Comparison of ENCODE assay signal across 16 cellular contexts in genomic region chr12:124611559-124612391, GRCh38. TPM values are rescaled to one million over a fixed set of nuclear protein-coding genes. Genes with fewer than 3 reads are reported as not detected.
DNase-seq lines count a peak whose midpoint lies in the region; ATAC-seq and TF ChIP-seq lines count a peak whose summit lies in the region.
"Had no signal": no experiment of that assay in that cellular context is flagged by ENCODE, and none has a peak within 500 bp of the region (broad histone marks: within the 10 kb centered on the region; RNA-seq: fewer than 3 reads in every experiment).

No MANE protein-coding gene starts in this region.

- DNase-seq in neural progenitor cell (ENCODE audit: low spot score) (no peak), activated gamma-delta T cell (lab: John Stamatoyannopoulos, UW) (no peak), esophagus muscularis mucosa (ENCODE audit: extremely low spot score) (no peak)
- no peak for DNase-seq in activated effector memory CD4-positive, alpha-beta T cell treated with Interleukin-2 at 50 U/mL for 16 hours
- DNase-seq: AML-193, COR-L47, H9, NCI-H1417, NCI-H187, NCI-H226, NCI-H524, PC-9 had no signal

- no peak for TF ChIP-seq EP300 in esophagus muscularis mucosa (IDR thresholded peaks at IDR 0.05)

- CTCF ChIA-PET in HEK293 (lab: Yijun Ruan, JAX), result no interaction called here

- no peak overlapping the region for H3K4me2 ChIP-seq in neural progenitor cell
- H3K4me2 ChIP-seq: KMS-11, PC-9 had no signal

- H2AFZ ChIP-seq in neural progenitor cell (replicated peaks), result no peak overlapping the region
- H2AFZ ChIP-seq: PC-9 had no signal

- H3K4me3 Mint-ChIP-seq in brain, result peak overlapping the region in 1 of 5 experiments; percentile 57
- no peak overlapping the region for H3K4me3 Mint-ChIP-seq in neural progenitor cell
- H3K4me3 Mint-ChIP-seq: H9 had no signal

- intact Hi-C loops in esophagus muscularis mucosa (cut with DNase I), result no loop called here

- H3K27ac ChIP-seq in HEK293 (ENCODE audit: extremely low read depth, low read depth, low read length) (no peak overlapping the region), neural progenitor cell (no peak overlapping the region), esophagus muscularis mucosa (replicated peaks in 1 of 4) (no peak overlapping the region)
- H3K27ac ChIP-seq: KMS-11, PC-9 had no signal

- peaks cover 5% of the 10 kb centered on the region for H3K4me1 ChIP-seq in HEK293 (ENCODE audit: control insufficient read depth, insufficient read depth, low read length)
- no peaks in the 10 kb centered on the region for H3K4me1 ChIP-seq in neural progenitor cell
- peaks cover 16 to 36% (median 25%) of the 10 kb centered on the region in 4 donors for H3K4me1 ChIP-seq in esophagus muscularis mucosa

- no peaks in the 10 kb centered on the region for H3F3A ChIP-seq in neural progenitor cell (ENCODE audit: low read depth)

- H4K20me1 ChIP-seq in neural progenitor cell (ENCODE audit: low read depth), result no peaks in the 10 kb centered on the region

- 92% methylated on average over 12 of the region's 15 CpGs for WGBS in esophagus muscularis mucosa

- no peak overlapping the region for H3K9ac ChIP-seq in neural progenitor cell
- H3K9ac ChIP-seq: KMS-11 had no signal

- no peaks in the 10 kb centered on the region for H3K27me3 ChIP-seq in neural progenitor cell
- no peaks in the 10 kb centered on the region for H3K27me3 ChIP-seq in esophagus muscularis mucosa

- H3K9me3 ChIP-seq in HEK293 (ENCODE audit: control insufficient read depth, insufficient read depth, low read depth, low read length) (no peaks in the 10 kb centered on the region), neural progenitor cell (ENCODE audit: low read depth) (no peaks in the 10 kb centered on the region), esophagus muscularis mucosa (no peaks in the 10 kb centered on the region)

- H3K36me3 Mint-ChIP-seq in brain (no peaks in the 10 kb centered on the region), neural progenitor cell (no peaks in the 10 kb centered on the region)

- peaks cover 5 to 31% (median 17%) of the 10 kb centered on the region in 5 experiments for H3K9me3 Mint-ChIP-seq in brain
- H3K9me3 Mint-ChIP-seq in neural progenitor cell, result no peaks in the 10 kb centered on the region
- H3K9me3 Mint-ChIP-seq: H9 had no signal

- TF ChIP-seq POLR2A in esophagus muscularis mucosa (IDR thresholded peaks at IDR 0.05; ENCODE audit: low read depth), result no peak

- no peak for ATAC-seq in HG03108 (IDR thresholded peaks at IDR 0.05; ENCODE audit: unreplicated experiment)

- POLR2A ChIA-PET in HEK293 (lab: Yijun Ruan, JAX), result no interaction called here

- H3K79me2 ChIP-seq in neural progenitor cell (ENCODE audit: low read depth), result no peaks in the 10 kb centered on the region

- H3K27ac Mint-ChIP-seq in brain, result peak overlapping the region in 4 of 5 experiments; percentile 60 to 75 (median 67)
- peak overlapping the region; percentile 18 for H3K27ac Mint-ChIP-seq in neural progenitor cell
- H3K27ac Mint-ChIP-seq: H9 had no signal

- H3K4me1 Mint-ChIP-seq in brain (peaks cover 14% of the 10 kb centered on the region), neural progenitor cell (peaks cover 16% of the 10 kb centered on the region)

- TF ChIP-seq CTCF in HEK293 (tag by site-specific recombination; IDR thresholded peaks at IDR 0.05) (no peak), brain (conservative IDR thresholded peaks at IDR 0.05) (no peak), neural progenitor cell (IDR thresholded peaks at IDR 0.05) (no peak), esophagus muscularis mucosa (IDR thresholded peaks at IDR 0.05) (no peak)

- no peak overlapping the region for H3K4me3 ChIP-seq in HEK293 (ENCODE audit: low read depth, low read length)
- no peak overlapping the region for H3K4me3 ChIP-seq in neural progenitor cell
- no peak overlapping the region for H3K4me3 ChIP-seq in esophagus muscularis mucosa
- H3K4me3 ChIP-seq: PC-9 had no signal

- no peaks in the 10 kb centered on the region for H3K36me3 ChIP-seq in HEK293 (ENCODE audit: control insufficient read depth in 2 of 2, insufficient read depth in 1 of 2, low read length in 2 of 2)
- H3K36me3 ChIP-seq in neural progenitor cell, result no peaks in the 10 kb centered on the region
- no peaks in the 10 kb centered on the region for H3K36me3 ChIP-seq in esophagus muscularis mucosa

- H3K27me3 Mint-ChIP-seq in brain (no peaks in the 10 kb centered on the region), neural progenitor cell (ENCODE audit: insufficient read depth, low read depth) (peaks cover 19% of the 10 kb centered on the region)

TF ChIP-seq in HEK293, 187 proteins besides CTCF, POLR2A, EP300 and RAD21:
- TF ChIP-seq ZNF501 (tag by site-specific recombination; IDR thresholded peaks at IDR 0.05) (no peak), KLF9 (tag by site-specific recombination; IDR thresholded peaks at IDR 0.05; ENCODE audit: low read depth) (0 out of 2 replicates have a peak, but pooled peaks have one; percentile 30), MYNN (tag by site-specific recombination; IDR thresholded peaks at IDR 0.05; ENCODE audit: borderline replicate concordance) (no peak), ZNF514 (tag by site-specific recombination; IDR thresholded peaks at IDR 0.05) (no peak), IKZF3 (tag by site-specific recombination; IDR thresholded peaks at IDR 0.05) (no peak), EGR2 (tag by site-specific recombination; IDR thresholded peaks at IDR 0.05; ENCODE audit: low read depth) (peak; percentile 83), ZNF280D (tag by site-specific recombination; IDR thresholded peaks at IDR 0.05) (no peak), ZNF174 (tag by site-specific recombination; IDR thresholded peaks at IDR 0.05) (no peak), ZNF423 (tag by site-specific recombination; IDR thresholded peaks at IDR 0.05) (no peak), ZBTB44 (tag by site-specific recombination; IDR thresholded peaks at IDR 0.05) (no peak), ZNF354C (tag by site-specific recombination; IDR thresholded peaks at IDR 0.05; ENCODE audit: borderline replicate concordance, low read depth) (no peak), PRDM1 (tag by site-specific recombination; IDR thresholded peaks at IDR 0.05) (no peak), ZNF132 (tag by site-specific recombination; IDR thresholded peaks at IDR 0.05; ENCODE audit: borderline replicate concordance) (no peak), ZFHX2 (tag by site-specific recombination; conservative IDR thresholded peaks at IDR 0.05) (peak; percentile 82), ATF2 (tag by site-specific recombination; IDR thresholded peaks at IDR 0.05; ENCODE audit: low read depth) (no peak), ZNF37A (tag by site-specific recombination; IDR thresholded peaks at IDR 0.05) (no peak), KLF1 (tag by site-specific recombination; IDR thresholded peaks at IDR 0.05) (no peak)

RNA-seq across cellular contexts. Expression of gene NCOR2, which starts 44.4 kb away (rescaled TPM):
- polyA plus RNA-seq in brain (ENCODE audit: insufficient read depth, low read depth, low replicate concordance), result 78.6 TPM
- 14.3 and 18.0 TPM in 2 replicates for total RNA-seq in neural progenitor cell (ENCODE audit: low replicate concordance)
- 100 to 1,000 TPM; 107 to 188 (median 131) TPM for total RNA-seq in esophagus muscularis mucosa
